In the genomic region with DNA sequence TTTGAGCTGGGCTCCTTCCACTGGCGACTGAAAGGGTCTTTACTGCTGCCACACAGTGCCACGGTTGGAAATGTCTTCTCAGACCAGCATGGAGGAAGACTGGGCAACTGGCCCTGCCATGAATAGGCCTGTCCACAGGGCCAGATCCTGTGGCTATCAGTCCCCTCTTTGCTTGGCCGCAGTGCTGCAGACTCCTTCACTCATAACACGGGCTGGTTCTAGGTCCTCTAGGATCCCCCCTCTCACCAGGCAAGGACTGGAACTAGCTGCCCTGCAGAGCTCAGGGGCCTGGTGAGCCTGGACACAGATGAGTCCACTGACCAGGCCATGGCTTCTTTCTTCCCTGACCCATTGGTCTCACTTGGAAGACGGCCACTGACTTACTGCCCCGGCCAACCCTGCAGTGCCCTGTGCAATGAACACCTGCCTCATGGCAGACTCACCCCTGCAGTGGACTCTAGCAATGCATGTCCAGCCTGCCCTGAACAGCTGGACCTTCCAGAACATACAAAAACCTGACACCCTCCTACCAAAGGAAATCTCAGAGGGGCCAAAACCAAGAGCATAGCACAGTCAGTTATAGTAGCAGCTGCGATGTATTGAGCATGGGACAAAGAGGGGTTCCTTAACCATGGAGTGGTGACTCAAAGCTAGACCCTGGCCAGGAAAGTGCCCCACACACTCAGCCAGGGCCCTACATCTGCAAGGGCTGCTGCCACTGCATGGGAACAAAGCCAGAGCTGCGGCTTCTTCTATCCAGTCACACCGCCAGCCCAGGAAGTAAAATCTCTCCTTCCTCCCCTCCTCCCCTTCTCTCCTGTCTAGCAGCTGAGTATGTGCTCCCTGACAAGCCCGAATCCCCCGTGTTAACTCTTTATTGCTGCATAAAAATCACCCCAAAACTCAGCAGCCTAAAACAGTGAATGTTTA, we compare ENCODE assay signal across 13 cellular contexts.
DNase-seq lines count a peak whose midpoint lies in the region; ATAC-seq and TF ChIP-seq lines count a peak whose summit lies in the region.
"Had no signal": no experiment of that assay in that cellular context is flagged by ENCODE, and none has a peak within 500 bp of the region (broad histone marks: within the 10 kb centered on the region; RNA-seq: fewer than 3 reads in every experiment).

No MANE protein-coding gene starts in this region.

- TF ChIP-seq CTCF in AG10803 (conservative IDR thresholded peaks at IDR 0.05; ENCODE audit: low read length) (no peak), psoas muscle (IDR thresholded peaks at IDR 0.05) (no peak), Caco-2 (IDR thresholded peaks at IDR 0.05; ENCODE audit: insufficient read depth in 1 of 2, low read depth in 1 of 2, low read length in 1 of 2, severe bottlenecking in 1 of 2, unreplicated experiment in 1 of 2) (no peak)

- ATAC-seq in left lobe of liver, result no peak
- ATAC-seq in SK-N-SH treated with all-trans-retinoic acid at 6 μM for 48 hours, result no peak
- ATAC-seq in psoas muscle, result no peak
- ATAC-seq: heart right ventricle had no signal

- POLR2A ChIA-PET in Caco-2 (lab: Charles Lee), result no interaction called here

- H3K4me1 ChIP-seq in adipocyte (ENCODE audit: control insufficient read depth, insufficient read depth, low read length) (peaks cover 15% of the 10 kb centered on the region), psoas muscle (no peaks in the 10 kb centered on the region), Caco-2 (no peaks in the 10 kb centered on the region)

- intact Hi-C loops in psoas muscle (cut with DNase I) (no loop called here), Caco-2 (cut with micrococcal nuclease; ENCODE audit: unreplicated experiment) (no loop called here)

- no TSS peak for BruUV-seq in Caco-2 (replicated peaks; lab: Mats Ljungman, UMichigan)

- no peak overlapping the region for H3K4me3 Mint-ChIP-seq in Caco-2 (ENCODE audit: unreplicated experiment)

- CTCF ChIA-PET in Caco-2 (lab: Charles Lee), result no interaction called here

- H3K9ac ChIP-seq in adipocyte (ENCODE audit: low read length), result no peak overlapping the region

- no peaks in the 10 kb centered on the region for H3K27me3 Mint-ChIP-seq in Caco-2 (ENCODE audit: insufficient read depth, unreplicated experiment)

- peaks cover 3% of the 10 kb centered on the region for H3K27me3 ChIP-seq in adipocyte (replicated peaks; ENCODE audit: control insufficient read depth, insufficient read depth, low read length)
- peaks cover 0 to 12% (median 2%) of the 10 kb centered on the region in 3 donors for H3K27me3 ChIP-seq in psoas muscle (ENCODE audit: insufficient read depth in 3 of 3, low read length in 2 of 3)
- no peaks in the 10 kb centered on the region for H3K27me3 ChIP-seq in Caco-2 (replicated peaks; ENCODE audit: control insufficient read depth, insufficient read depth, low read length)

- WGBS in psoas muscle, 3 donors, result 48 to 50% (median 49%) methylated on average over 11 of the region's 11 CpGs

- H3K9me3 ChIP-seq in adipocyte (ENCODE audit: control insufficient read depth, low read length) (no peaks in the 10 kb centered on the region), psoas muscle (no peaks in the 10 kb centered on the region), Caco-2 (no peaks in the 10 kb centered on the region)
- H3K9me3 ChIP-seq: heart right ventricle had no signal

- no peak overlapping the region for H3K27ac ChIP-seq in psoas muscle
- H3K27ac ChIP-seq: heart right ventricle had no signal

- no peak overlapping the region for H3K27ac Mint-ChIP-seq in Caco-2 (ENCODE audit: unreplicated experiment)

- no peaks in the 10 kb centered on the region for H3K36me3 ChIP-seq in adipocyte (ENCODE audit: control insufficient read depth, insufficient read depth, low read length, severe bottlenecking)
- no peaks in the 10 kb centered on the region for H3K36me3 ChIP-seq in psoas muscle (ENCODE audit: insufficient read depth in 1 of 2, low read depth in 1 of 2)
- no peaks in the 10 kb centered on the region for H3K36me3 ChIP-seq in Caco-2 (ENCODE audit: control insufficient read depth, insufficient read depth, low read length)
- H3K36me3 ChIP-seq: heart right ventricle had no signal

- H3K4me1 Mint-ChIP-seq in Caco-2 (ENCODE audit: low read depth, unreplicated experiment), result no peaks in the 10 kb centered on the region

- peak; percentile 71 for DNase-seq in AG10803 (ENCODE audit: low read depth)
- DNase-seq in GM03348 (ENCODE audit: low spot score), result peak; percentile 63
- DNase-seq in adipocyte (ENCODE audit: low read depth), result peak; percentile 39
- DNase-seq in left lobe of liver (ENCODE audit: low spot score), result peak; percentile 38
- DNase-seq in psoas muscle, result no peak
- no peak for DNase-seq in Caco-2
- no peak for DNase-seq in foreskin melanocyte
- DNase-seq: CD8-positive, alpha-beta memory T cell; effector CD8-positive, alpha-beta T cell; heart right ventricle; NCI-H2081; T-helper 1 cell had no signal

- no peaks in the 10 kb centered on the region for H3K9me3 Mint-ChIP-seq in Caco-2 (ENCODE audit: unreplicated experiment)
- H3K9me3 Mint-ChIP-seq: CD8-positive, alpha-beta memory T cell had no signal

- H3K36me3 Mint-ChIP-seq in Caco-2 (ENCODE audit: insufficient read depth, unreplicated experiment), result no peaks in the 10 kb centered on the region
- H3K36me3 Mint-ChIP-seq: CD8-positive, alpha-beta memory T cell had no signal

- no peak overlapping the region for H3K4me3 ChIP-seq in AG10803 (ENCODE audit: low read length)
- no peak overlapping the region for H3K4me3 ChIP-seq in adipocyte (ENCODE audit: low read length)
- H3K4me3 ChIP-seq in psoas muscle, result no peak overlapping the region
- H3K4me3 ChIP-seq in Caco-2 (ENCODE audit: low read depth, low read length), result no peak overlapping the region
- H3K4me3 ChIP-seq: heart right ventricle had no signal

TF ChIP-seq in SK-N-SH treated with all-trans-retinoic acid at 6 μM for 48 hours, 23 proteins besides CTCF, POLR2A, EP300 and RAD21:
- no peak for TF ChIP-seq ISL1 (CRISPR knock-in tag; IDR thresholded peaks at IDR 0.05)
- TF ChIP-seq, protein P1, sequence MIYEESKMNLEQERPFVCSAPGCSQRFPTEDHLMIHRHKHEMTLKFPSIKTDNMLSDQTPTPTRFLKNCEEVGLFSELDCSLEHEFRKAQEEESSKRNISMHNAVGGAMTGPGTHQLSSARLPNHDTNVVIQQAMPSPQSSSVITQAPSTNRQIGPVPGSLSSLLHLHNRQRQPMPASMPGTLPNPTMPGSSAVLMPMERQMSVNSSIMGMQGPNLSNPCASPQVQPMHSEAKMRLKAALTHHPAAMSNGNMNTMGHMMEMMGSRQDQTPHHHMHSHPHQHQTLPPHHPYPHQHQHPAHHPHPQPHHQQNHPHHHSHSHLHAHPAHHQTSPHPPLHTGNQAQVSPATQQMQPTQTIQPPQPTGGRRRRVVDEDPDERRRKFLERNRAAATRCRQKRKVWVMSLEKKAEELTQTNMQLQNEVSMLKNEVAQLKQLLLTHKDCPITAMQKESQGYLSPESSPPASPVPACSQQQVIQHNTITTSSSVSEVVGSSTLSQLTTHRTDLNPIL (CRISPR knock-in tag; IDR thresholded peaks at IDR 0.05; ENCODE audit: low read depth), result no peak
- no peak for TF ChIP-seq ZNF8 (CRISPR knock-in tag; IDR thresholded peaks at IDR 0.05)
- no peak for TF ChIP-seq GLIS3 (CRISPR knock-in tag; IDR thresholded peaks at IDR 0.05)
- TF ChIP-seq SNAI2 (CRISPR knock-in tag; IDR thresholded peaks at IDR 0.05), result no peak
- no peak for TF ChIP-seq ARNTL (CRISPR knock-in tag; IDR thresholded peaks at IDR 0.05; ENCODE audit: borderline replicate concordance, low read depth)
- TF ChIP-seq TOX (CRISPR knock-in tag; IDR thresholded peaks at IDR 0.05; ENCODE audit: borderline replicate concordance), result no peak
- TF ChIP-seq ESRRG (CRISPR knock-in tag; IDR thresholded peaks at IDR 0.05), result no peak
- TF ChIP-seq ZFP3 (CRISPR knock-in tag; IDR thresholded peaks at IDR 0.05), result no peak
- TF ChIP-seq, protein P2, sequence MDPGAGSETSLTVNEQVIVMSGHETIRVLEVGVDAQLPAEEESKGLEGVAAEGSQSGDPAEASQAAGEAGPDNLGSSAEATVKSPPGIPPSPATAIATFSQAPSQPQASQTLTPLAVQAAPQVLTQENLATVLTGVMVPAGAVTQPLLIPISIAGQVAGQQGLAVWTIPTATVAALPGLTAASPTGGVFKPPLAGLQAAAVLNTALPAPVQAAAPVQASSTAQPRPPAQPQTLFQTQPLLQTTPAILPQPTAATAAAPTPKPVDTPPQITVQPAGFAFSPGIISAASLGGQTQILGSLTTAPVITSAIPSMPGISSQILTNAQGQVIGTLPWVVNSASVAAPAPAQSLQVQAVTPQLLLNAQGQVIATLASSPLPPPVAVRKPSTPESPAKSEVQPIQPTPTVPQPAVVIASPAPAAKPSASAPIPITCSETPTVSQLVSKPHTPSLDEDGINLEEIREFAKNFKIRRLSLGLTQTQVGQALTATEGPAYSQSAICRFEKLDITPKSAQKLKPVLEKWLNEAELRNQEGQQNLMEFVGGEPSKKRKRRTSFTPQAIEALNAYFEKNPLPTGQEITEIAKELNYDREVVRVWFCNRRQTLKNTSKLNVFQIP (CRISPR knock-in tag; IDR thresholded peaks at IDR 0.05; ENCODE audit: borderline replicate concordance, low read depth), result no peak
- no peak for TF ChIP-seq RARB (CRISPR knock-in tag; IDR thresholded peaks at IDR 0.05)
- no peak for TF ChIP-seq ZNF70 (CRISPR knock-in tag; IDR thresholded peaks at IDR 0.05)
- TF ChIP-seq BACH2 (CRISPR knock-in tag; IDR thresholded peaks at IDR 0.05; ENCODE audit: borderline replicate concordance), result no peak

Comparison
In these comparisons a context has a peak if more than half of its experiments do, and no peak if none do; other contexts are left out.
1. DNase-seq: peak in AG10803 (single experiment), GM03348 (single experiment), adipocyte (single experiment) and left lobe of liver (single experiment); none in psoas muscle (0 of 2), Caco-2 (0 of 2) and foreskin melanocyte (single experiment).